1 cellular context compared by ENCODE assay signal in genomic region chr21:36069713-36070573, GRCh38.
TF ChIP-seq lines count a peak whose summit lies in the region.

CBR1 (plus strand) TSS chr21:36070024; CDS start chr21:36070116, 92 bp downstream.

TF ChIP-seq in HepG2, 621 proteins besides CTCF, POLR2A, EP300 and RAD21 (continued from another document and continues in another):
- no peak for TF ChIP-seq HMGXB3 (CRISPR knock-in tag; IDR thresholded peaks at IDR 0.05; ENCODE audit: borderline replicate concordance)
- TF ChIP-seq YEATS4 (CRISPR knock-in tag; IDR thresholded peaks at IDR 0.05; ENCODE audit: borderline replicate concordance) = peak; percentile 48; the same call in 1 of the 2 replicates
- 0 out of 2 replicates have a peak, but pooled peaks have one; percentile 23 for TF ChIP-seq TARDBP (CRISPR knock-in tag; IDR thresholded peaks at IDR 0.05)
- TF ChIP-seq HNRNPK (IDR thresholded peaks at IDR 0.05; ENCODE audit: low read depth, low read length, poor library complexity, severe bottlenecking) = no peak
- no peak for TF ChIP-seq RBM22 (optimal IDR thresholded peaks at IDR 0.05; ENCODE audit: low read length)
- TF ChIP-seq, protein P1, sequence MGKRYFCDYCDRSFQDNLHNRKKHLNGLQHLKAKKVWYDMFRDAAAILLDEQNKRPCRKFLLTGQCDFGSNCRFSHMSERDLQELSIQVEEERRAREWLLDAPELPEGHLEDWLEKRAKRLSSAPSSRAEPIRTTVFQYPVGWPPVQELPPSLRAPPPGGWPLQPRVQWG (CRISPR knock-in tag; IDR thresholded peaks at IDR 0.05; ENCODE audit: borderline replicate concordance, low read depth) = no peak
- TF ChIP-seq ZBTB8A (CRISPR knock-in tag; IDR thresholded peaks at IDR 0.05; ENCODE audit: borderline replicate concordance, low read depth) = no peak
- TF ChIP-seq YEATS2 (CRISPR knock-in tag; IDR thresholded peaks at IDR 0.05; ENCODE audit: borderline replicate concordance) = peak; percentile 31; the same call in 1 of the 2 replicates
- TF ChIP-seq ZKSCAN5 (CRISPR knock-in tag; IDR thresholded peaks at IDR 0.05) = no peak
- TF ChIP-seq, protein P2, sequence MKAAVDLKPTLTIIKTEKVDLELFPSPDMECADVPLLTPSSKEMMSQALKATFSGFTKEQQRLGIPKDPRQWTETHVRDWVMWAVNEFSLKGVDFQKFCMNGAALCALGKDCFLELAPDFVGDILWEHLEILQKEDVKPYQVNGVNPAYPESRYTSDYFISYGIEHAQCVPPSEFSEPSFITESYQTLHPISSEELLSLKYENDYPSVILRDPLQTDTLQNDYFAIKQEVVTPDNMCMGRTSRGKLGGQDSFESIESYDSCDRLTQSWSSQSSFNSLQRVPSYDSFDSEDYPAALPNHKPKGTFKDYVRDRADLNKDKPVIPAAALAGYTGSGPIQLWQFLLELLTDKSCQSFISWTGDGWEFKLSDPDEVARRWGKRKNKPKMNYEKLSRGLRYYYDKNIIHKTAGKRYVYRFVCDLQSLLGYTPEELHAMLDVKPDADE (CRISPR knock-in tag; IDR thresholded peaks at IDR 0.05) = no peak
- no peak for TF ChIP-seq SKIL (CRISPR knock-in tag; IDR thresholded peaks at IDR 0.05; ENCODE audit: borderline replicate concordance)
- TF ChIP-seq, protein P3, sequence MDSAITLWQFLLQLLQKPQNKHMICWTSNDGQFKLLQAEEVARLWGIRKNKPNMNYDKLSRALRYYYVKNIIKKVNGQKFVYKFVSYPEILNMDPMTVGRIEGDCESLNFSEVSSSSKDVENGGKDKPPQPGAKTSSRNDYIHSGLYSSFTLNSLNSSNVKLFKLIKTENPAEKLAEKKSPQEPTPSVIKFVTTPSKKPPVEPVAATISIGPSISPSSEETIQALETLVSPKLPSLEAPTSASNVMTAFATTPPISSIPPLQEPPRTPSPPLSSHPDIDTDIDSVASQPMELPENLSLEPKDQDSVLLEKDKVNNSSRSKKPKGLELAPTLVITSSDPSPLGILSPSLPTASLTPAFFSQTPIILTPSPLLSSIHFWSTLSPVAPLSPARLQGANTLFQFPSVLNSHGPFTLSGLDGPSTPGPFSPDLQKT (CRISPR knock-in tag; IDR thresholded peaks at IDR 0.05; ENCODE audit: borderline replicate concordance) = no peak
- TF ChIP-seq KDM3A (CRISPR knock-in tag; IDR thresholded peaks at IDR 0.05; ENCODE audit: low read depth) = no peak
- TF ChIP-seq SIX4 (CRISPR knock-in tag; IDR thresholded peaks at IDR 0.05) = no peak
- TF ChIP-seq, protein P4, sequence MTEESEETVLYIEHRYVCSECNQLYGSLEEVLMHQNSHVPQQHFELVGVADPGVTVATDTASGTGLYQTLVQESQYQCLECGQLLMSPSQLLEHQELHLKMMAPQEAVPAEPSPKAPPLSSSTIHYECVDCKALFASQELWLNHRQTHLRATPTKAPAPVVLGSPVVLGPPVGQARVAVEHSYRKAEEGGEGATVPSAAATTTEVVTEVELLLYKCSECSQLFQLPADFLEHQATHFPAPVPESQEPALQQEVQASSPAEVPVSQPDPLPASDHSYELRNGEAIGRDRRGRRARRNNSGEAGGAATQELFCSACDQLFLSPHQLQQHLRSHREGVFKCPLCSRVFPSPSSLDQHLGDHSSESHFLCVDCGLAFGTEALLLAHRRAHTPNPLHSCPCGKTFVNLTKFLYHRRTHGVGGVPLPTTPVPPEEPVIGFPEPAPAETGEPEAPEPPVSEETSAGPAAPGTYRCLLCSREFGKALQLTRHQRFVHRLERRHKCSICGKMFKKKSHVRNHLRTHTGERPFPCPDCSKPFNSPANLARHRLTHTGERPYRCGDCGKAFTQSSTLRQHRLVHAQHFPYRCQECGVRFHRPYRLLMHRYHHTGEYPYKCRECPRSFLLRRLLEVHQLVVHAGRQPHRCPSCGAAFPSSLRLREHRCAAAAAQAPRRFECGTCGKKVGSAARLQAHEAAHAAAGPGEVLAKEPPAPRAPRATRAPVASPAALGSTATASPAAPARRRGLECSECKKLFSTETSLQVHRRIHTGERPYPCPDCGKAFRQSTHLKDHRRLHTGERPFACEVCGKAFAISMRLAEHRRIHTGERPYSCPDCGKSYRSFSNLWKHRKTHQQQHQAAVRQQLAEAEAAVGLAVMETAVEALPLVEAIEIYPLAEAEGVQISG (CRISPR knock-in tag; IDR thresholded peaks at IDR 0.05) = peak; percentile 43; the same call in 1 of the 2 replicates
- TF ChIP-seq, protein P5, sequence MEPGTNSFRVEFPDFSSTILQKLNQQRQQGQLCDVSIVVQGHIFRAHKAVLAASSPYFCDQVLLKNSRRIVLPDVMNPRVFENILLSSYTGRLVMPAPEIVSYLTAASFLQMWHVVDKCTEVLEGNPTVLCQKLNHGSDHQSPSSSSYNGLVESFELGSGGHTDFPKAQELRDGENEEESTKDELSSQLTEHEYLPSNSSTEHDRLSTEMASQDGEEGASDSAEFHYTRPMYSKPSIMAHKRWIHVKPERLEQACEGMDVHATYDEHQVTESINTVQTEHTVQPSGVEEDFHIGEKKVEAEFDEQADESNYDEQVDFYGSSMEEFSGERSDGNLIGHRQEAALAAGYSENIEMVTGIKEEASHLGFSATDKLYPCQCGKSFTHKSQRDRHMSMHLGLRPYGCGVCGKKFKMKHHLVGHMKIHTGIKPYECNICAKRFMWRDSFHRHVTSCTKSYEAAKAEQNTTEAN (CRISPR knock-in tag; conservative IDR thresholded peaks at IDR 0.05) = peak; percentile 72; the same call in 1 of the 2 replicates
- TF ChIP-seq JUNB (CRISPR knock-in tag; IDR thresholded peaks at IDR 0.05; ENCODE audit: borderline replicate concordance) = no peak
- no peak for TF ChIP-seq RFX5 (IDR thresholded peaks at IDR 0.05; ENCODE audit: low read depth, low read length)
- TF ChIP-seq ZC3H13 (CRISPR knock-in tag; IDR thresholded peaks at IDR 0.05) = no peak; the same call in 1 of the 2 replicates
- no peak for TF ChIP-seq PTBP1 (IDR thresholded peaks at IDR 0.05; ENCODE audit: low read depth, low read length, poor library complexity, severe bottlenecking)
- TF ChIP-seq RORA (CRISPR knock-in tag; IDR thresholded peaks at IDR 0.05) = no peak
- TF ChIP-seq POLR2AphosphoS2 (IDR thresholded peaks at IDR 0.05; ENCODE audit: low read depth, low read length) = no peak
- peak; percentile 52; the same call in 1 of the 2 replicates for TF ChIP-seq ZNF766 (CRISPR knock-in tag; IDR thresholded peaks at IDR 0.05; ENCODE audit: borderline replicate concordance)
- TF ChIP-seq BCL6 (CRISPR knock-in tag; IDR thresholded peaks at IDR 0.05) = no peak
- TF ChIP-seq ZNF75D (CRISPR knock-in tag; IDR thresholded peaks at IDR 0.05; ENCODE audit: borderline replicate concordance) = no peak
- no peak for TF ChIP-seq GPN1 (CRISPR knock-in tag; IDR thresholded peaks at IDR 0.05; ENCODE audit: borderline replicate concordance)
- TF ChIP-seq CBX1 (IDR thresholded peaks at IDR 0.05; ENCODE audit: low read depth) = no peak
- TF ChIP-seq ZNF629 (CRISPR knock-in tag; conservative IDR thresholded peaks at IDR 0.05) = no peak
- 0 out of 2 replicates have a peak, but pooled peaks have one; percentile 8 for TF ChIP-seq ZNF749 (CRISPR knock-in tag; IDR thresholded peaks at IDR 0.05; ENCODE audit: borderline replicate concordance)
- no peak for TF ChIP-seq ARNT (IDR thresholded peaks at IDR 0.05)
- peak; percentile 68 for TF ChIP-seq NFE2 (CRISPR knock-in tag; IDR thresholded peaks at IDR 0.05)
- no peak for TF ChIP-seq HDAC6 (IDR thresholded peaks at IDR 0.05; ENCODE audit: low read depth, low read length)
- TF ChIP-seq THAP8 (CRISPR knock-in tag; IDR thresholded peaks at IDR 0.05; ENCODE audit: borderline replicate concordance) = 0 out of 2 replicates have a peak, but pooled peaks have one; percentile 77
- 0 out of 2 replicates have a peak, but pooled peaks have one; percentile 64 for TF ChIP-seq HOXA5 (CRISPR knock-in tag; IDR thresholded peaks at IDR 0.05)
- peak; percentile 79; the same call in 1 of the 2 replicates for TF ChIP-seq MYC (CRISPR knock-in tag; IDR thresholded peaks at IDR 0.05; ENCODE audit: borderline replicate concordance)
- TF ChIP-seq ZNF30 (CRISPR knock-in tag; IDR thresholded peaks at IDR 0.05) = no peak
- TF ChIP-seq ARID2 (CRISPR knock-in tag; IDR thresholded peaks at IDR 0.05; ENCODE audit: borderline replicate concordance) = 0 out of 2 replicates have a peak, but pooled peaks have one; percentile 58
- TF ChIP-seq DMAP1 (CRISPR knock-in tag; IDR thresholded peaks at IDR 0.05) = 0 out of 2 replicates have a peak, but pooled peaks have one; percentile 52
- TF ChIP-seq, protein P6, sequence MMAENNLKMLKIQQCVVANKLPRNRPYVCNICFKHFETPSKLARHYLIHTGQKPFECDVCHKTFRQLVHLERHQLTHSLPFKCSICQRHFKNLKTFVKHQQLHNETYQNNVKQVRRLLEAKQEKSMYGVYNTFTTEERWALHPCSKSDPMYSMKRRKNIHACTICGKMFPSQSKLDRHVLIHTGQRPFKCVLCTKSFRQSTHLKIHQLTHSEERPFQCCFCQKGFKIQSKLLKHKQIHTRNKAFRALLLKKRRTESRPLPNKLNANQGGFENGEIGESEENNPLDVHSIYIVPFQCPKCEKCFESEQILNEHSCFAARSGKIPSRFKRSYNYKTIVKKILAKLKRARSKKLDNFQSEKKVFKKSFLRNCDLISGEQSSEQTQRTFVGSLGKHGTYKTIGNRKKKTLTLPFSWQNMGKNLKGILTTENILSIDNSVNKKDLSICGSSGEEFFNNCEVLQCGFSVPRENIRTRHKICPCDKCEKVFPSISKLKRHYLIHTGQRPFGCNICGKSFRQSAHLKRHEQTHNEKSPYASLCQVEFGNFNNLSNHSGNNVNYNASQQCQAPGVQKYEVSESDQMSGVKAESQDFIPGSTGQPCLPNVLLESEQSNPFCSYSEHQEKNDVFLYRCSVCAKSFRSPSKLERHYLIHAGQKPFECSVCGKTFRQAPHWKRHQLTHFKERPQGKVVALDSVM (CRISPR knock-in tag; IDR thresholded peaks at IDR 0.05) = no peak
- no peak for TF ChIP-seq MEIS1 (CRISPR knock-in tag; IDR thresholded peaks at IDR 0.05; ENCODE audit: borderline replicate concordance)
- TF ChIP-seq SRSF9 (IDR thresholded peaks at IDR 0.05; ENCODE audit: borderline replicate concordance, insufficient read depth, low read depth, low read length, poor library complexity, severe bottlenecking) = no peak
- TF ChIP-seq ZNF710 (CRISPR knock-in tag; IDR thresholded peaks at IDR 0.05; ENCODE audit: borderline replicate concordance) = no peak
- TF ChIP-seq PHB2 (IDR thresholded peaks at IDR 0.05; ENCODE audit: partially characterized antibody) = no peak
- no peak for TF ChIP-seq SUZ12 (IDR thresholded peaks at IDR 0.05; ENCODE audit: low read depth, low read length)
- no peak for TF ChIP-seq ONECUT2 (CRISPR knock-in tag; IDR thresholded peaks at IDR 0.05)
- no peak for TF ChIP-seq NCOR1 (IDR thresholded peaks at IDR 0.05; ENCODE audit: borderline replicate concordance, low read length)
- 0 out of 2 replicates have a peak, but pooled peaks have one; percentile 54 for TF ChIP-seq ISL2 (CRISPR knock-in tag; IDR thresholded peaks at IDR 0.05)
